1 cellular context compared by ENCODE assay signal in genomic region chr11:118791015-118791960, GRCh38.
TF ChIP-seq lines count a peak whose summit lies in the region.

TSS of gene DDX6 (minus strand) at chr11:118791164. CDS start at chr11:118786251, 4,913 bp downstream.

TF ChIP-seq in HEK293, 187 proteins besides CTCF, POLR2A, EP300 and RAD21 (continued from another document):
- TF ChIP-seq ZBTB11 (tag by site-specific recombination; conservative IDR thresholded peaks at IDR 0.05; ENCODE audit: low read depth) (no peak), HOXA7 (CRISPR knock-in tag; IDR thresholded peaks at IDR 0.05; ENCODE audit: borderline replicate concordance) (no peak), HOXC10 (CRISPR knock-in tag; IDR thresholded peaks at IDR 0.05) (no peak), GLI4 (tag by site-specific recombination; IDR thresholded peaks at IDR 0.05) (no peak), ZNF624 (tag by site-specific recombination; IDR thresholded peaks at IDR 0.05) (no peak), GLIS1 (tag by site-specific recombination; IDR thresholded peaks at IDR 0.05) (peak; percentile 64), ZSCAN18 (tag by site-specific recombination; IDR thresholded peaks at IDR 0.05) (no peak), SP7 (tag by site-specific recombination; IDR thresholded peaks at IDR 0.05) (no peak), ZSCAN16 (tag by site-specific recombination; IDR thresholded peaks at IDR 0.05) (no peak), GLI2 (tag by site-specific recombination; IDR thresholded peaks at IDR 0.05; ENCODE audit: borderline replicate concordance, low read depth) (no peak), ZNF174 (tag by site-specific recombination; IDR thresholded peaks at IDR 0.05) (no peak), BCL11A (tag by site-specific recombination; IDR thresholded peaks at IDR 0.05; ENCODE audit: low read depth) (no peak), ZNF23 (tag by site-specific recombination; IDR thresholded peaks at IDR 0.05; ENCODE audit: borderline replicate concordance) (no peak), ZNF311 (tag by site-specific recombination; IDR thresholded peaks at IDR 0.05; ENCODE audit: borderline replicate concordance) (no peak), ZNF146 (tag by site-specific recombination; IDR thresholded peaks at IDR 0.05) (no peak), FEZF1 (tag by site-specific recombination; IDR thresholded peaks at IDR 0.05) (no peak), ZNF501 (tag by site-specific recombination; IDR thresholded peaks at IDR 0.05) (no peak), ZNF621 (tag by site-specific recombination; IDR thresholded peaks at IDR 0.05) (no peak), ZNF426 (tag by site-specific recombination; IDR thresholded peaks at IDR 0.05) (no peak), ZNF302 (tag by site-specific recombination; IDR thresholded peaks at IDR 0.05; ENCODE audit: low read depth) (no peak), ZNF37A (tag by site-specific recombination; IDR thresholded peaks at IDR 0.05) (no peak), IKZF3 (tag by site-specific recombination; IDR thresholded peaks at IDR 0.05) (no peak), ZNF514 (tag by site-specific recombination; IDR thresholded peaks at IDR 0.05) (no peak), ZFP3 (tag by site-specific recombination; IDR thresholded peaks at IDR 0.05; ENCODE audit: low read depth) (no peak), BCL11B (tag by site-specific recombination; IDR thresholded peaks at IDR 0.05; ENCODE audit: low read depth) (no peak), ZNF223 (tag by site-specific recombination; IDR thresholded peaks at IDR 0.05) (no peak), TRIM28 (IDR thresholded peaks at IDR 0.05; ENCODE audit: borderline replicate concordance, low read length) (no peak), ZNF555 (tag by site-specific recombination; conservative IDR thresholded peaks at IDR 0.05) (no peak), ZNF274 (IDR thresholded peaks at IDR 0.05; ENCODE audit: low read length) (no peak), ZNF274 (tag by site-specific recombination; IDR thresholded peaks at IDR 0.05; ENCODE audit: borderline replicate concordance) (no peak), SALL2 (tag by site-specific recombination; IDR thresholded peaks at IDR 0.05; ENCODE audit: borderline replicate concordance) (no peak), ZNF169 (tag by site-specific recombination; IDR thresholded peaks at IDR 0.05) (no peak), ZBTB17 (tag by site-specific recombination; IDR thresholded peaks at IDR 0.05) (no peak; the same call in 1 of the 2 replicates), ZNF394 (tag by site-specific recombination; IDR thresholded peaks at IDR 0.05; ENCODE audit: borderline replicate concordance) (no peak), MZF1 (tag by site-specific recombination; IDR thresholded peaks at IDR 0.05; ENCODE audit: borderline replicate concordance) (no peak), ZNF362 (tag by site-specific recombination; IDR thresholded peaks at IDR 0.05) (no peak), ZNF664 (tag by site-specific recombination; IDR thresholded peaks at IDR 0.05) (no peak), ZSCAN5A (tag by site-specific recombination; IDR thresholded peaks at IDR 0.05) (0 out of 2 replicates have a peak, but pooled peaks have one; percentile 30), PBX3 (CRISPR knock-in tag; IDR thresholded peaks at IDR 0.05) (no peak), REPIN1 (tag by site-specific recombination; IDR thresholded peaks at IDR 0.05; ENCODE audit: low read depth) (no peak), ZNF335 (tag by site-specific recombination; conservative IDR thresholded peaks at IDR 0.05) (peak; percentile 72), ZNF391 (tag by site-specific recombination; IDR thresholded peaks at IDR 0.05; ENCODE audit: borderline replicate concordance, low read depth) (no peak), ZNF221 (tag by site-specific recombination; IDR thresholded peaks at IDR 0.05; ENCODE audit: borderline replicate concordance) (no peak), ZNF658 (tag by site-specific recombination; IDR thresholded peaks at IDR 0.05) (no peak), ZNF777 (tag by site-specific recombination; IDR thresholded peaks at IDR 0.05; ENCODE audit: borderline replicate concordance) (peak; percentile 62), MEIS1 (CRISPR knock-in tag; IDR thresholded peaks at IDR 0.05; ENCODE audit: borderline replicate concordance) (no peak), EGR2 (tag by site-specific recombination; IDR thresholded peaks at IDR 0.05; ENCODE audit: low read depth) (0 out of 2 replicates have a peak, but pooled peaks have one; percentile 22), ZNF488 (tag by site-specific recombination; IDR thresholded peaks at IDR 0.05) (no peak)
